Comparison of ENCODE assay signal across 10 cellular contexts in the genomic region with DNA sequence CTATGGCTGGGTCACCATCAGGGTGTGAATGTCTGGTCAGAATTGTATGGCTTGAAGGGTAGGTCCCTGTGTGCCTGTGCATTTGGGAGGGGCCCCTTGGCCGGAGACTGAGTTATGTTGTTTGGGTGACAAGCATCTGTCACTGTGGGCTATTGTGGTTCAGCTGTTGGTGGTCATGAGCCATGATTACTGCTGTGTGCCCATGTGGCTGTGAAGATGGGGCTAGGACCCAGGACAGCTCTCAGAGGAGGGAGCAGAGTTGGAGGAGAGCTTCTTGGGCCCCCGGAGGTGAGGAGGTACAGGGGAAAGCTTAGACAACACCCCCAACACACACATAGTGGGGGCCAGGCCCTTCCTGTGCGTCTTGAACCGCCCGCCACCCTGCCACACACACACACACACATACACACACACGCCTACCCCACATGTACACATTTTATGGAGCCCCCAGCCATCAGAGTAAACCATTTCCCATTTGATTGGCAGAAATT. TPM values are rescaled to one million over a fixed set of nuclear protein-coding genes. Genes with fewer than 3 reads are reported as not detected.
A peak's percentile ranks its signal among the peaks of the same experiment; 100 is the strongest.
DNase-seq lines count a peak whose midpoint lies in the region; ATAC-seq, FAIRE-seq and TF ChIP-seq lines count a peak whose summit lies in the region.
"Had no signal": no experiment of that assay in that cellular context is flagged by ENCODE, and none has a peak within 500 bp of the region (broad histone marks: within the 10 kb centered on the region; RNA-seq: fewer than 3 reads in every experiment).

No MANE protein-coding gene starts in this region.

- POLR2A ChIA-PET in H1 (lab: Charles Lee; ENCODE audit: partially characterized antibody), result interaction anchor here (7.3 kb wide), 1 partner anchor 12 kb away, joined by 65 read pairs; no protein-coding TSS in a partner anchor

- peak overlapping the region; percentile 70 for H3K4me3 ChIP-seq in HUES6 (ENCODE audit: low read depth, low read length)
- peak overlapping the region; percentile 69 to 97 (median 70); a peak in 7 of 8 replicates for H3K4me3 ChIP-seq in H1 (ENCODE audit: extremely low read depth in 1 of 4, insufficient read depth in 2 of 4, low read depth in 3 of 4, low read length in 4 of 4)
- H3K4me3 ChIP-seq in neuron (ENCODE audit: low read length), result peak overlapping the region; percentile 80

- H3K56ac ChIP-seq in H1 (replicated peaks; ENCODE audit: insufficient read length, low read depth, low read length), result no peak overlapping the region

- WGBS in H1 (ENCODE audit: extremely low coverage in 1 of 2, insufficient coverage in 1 of 2, insufficient read length in 1 of 2, insufficient replicate concordance in 2 of 2, low coverage in 1 of 2, low lambda C conversion rate in 2 of 2, missing lambda C conversion rate in 1 of 2), 2 experiments, result 84% methylated on average over 6 of the region's 6 CpGs; no CpG with 5 or more reads in 1 of the 2 experiments

- no peak overlapping the region for H3K27ac ChIP-seq in HUES6 (ENCODE audit: low read depth, low read length)
- H3K27ac ChIP-seq in H1 (ENCODE audit: low read depth, low read length), result no peak overlapping the region
- H3K27ac ChIP-seq: tibial nerve had no signal

- FAIRE-seq in GM12891 (lab: Jason Lieb, UNC), result peak; percentile 64
- no peak for FAIRE-seq in H1 (lab: Jason Lieb, UNC)
- FAIRE-seq: keratinocyte had no signal

- no peak overlapping the region for H3K14ac ChIP-seq in H1 (ENCODE audit: insufficient read length)

- CTCF ChIA-PET in H1 (lab: Charles Lee; ENCODE audit: partially characterized antibody), result interaction anchor here (0.9 to 3.2 kb wide), 7 partner anchors 10 to 322 kb away, joined by 3 to 23 read pairs (median 3); no protein-coding TSS in a partner anchor

- DNase-seq in GM12891 (ENCODE audit: insufficient read length, low spot score) (no peak), H1 (ENCODE audit: low read depth in 1 of 2, low spot score in 2 of 2) (no peak), NCI-H1694 (lab: John Stamatoyannopoulos, UW) (no peak), OCI-M2 (lab: John Stamatoyannopoulos, UW; ENCODE audit: unreplicated experiment) (no peak)
- DNase-seq: cortex of kidney had no signal

- H2BK5ac ChIP-seq in H1 (ENCODE audit: low read depth, low read length), result no peak overlapping the region

- H3K4me2 ChIP-seq in H1 (ENCODE audit: insufficient read depth in 1 of 2, low read depth in 2 of 2, low read length in 2 of 2), result peak overlapping the region; percentile 72 to 81

- no peak for TF ChIP-seq POLR2A in GM12891 (IDR thresholded peaks at IDR 0.05; ENCODE audit: low read depth, low read length)
- no peak for TF ChIP-seq POLR2A in H1 (IDR thresholded peaks at IDR 0.05; ENCODE audit: control extremely low read depth in 1 of 2, low read depth in 2 of 2, low read length in 2 of 2)

- no peak for TF ChIP-seq RAD21 in H1 (IDR thresholded peaks at IDR 0.05 in 1 of 2, conservative IDR thresholded peaks at IDR 0.05 in 1 of 2; ENCODE audit: low read depth in 2 of 2, low read length in 2 of 2)

- peaks cover 8% of the 10 kb centered on the region for H3K79me1 ChIP-seq in H1 (ENCODE audit: low read depth, low read length)

- no peak for ATAC-seq in GM18870 (IDR thresholded peaks at IDR 0.05; ENCODE audit: unreplicated experiment)

- H3K9me3 ChIP-seq in HUES6 (ENCODE audit: control insufficient read depth, insufficient read depth, low read depth, low read length), result no peaks in the 10 kb centered on the region
- H3K9me3 ChIP-seq in H1 (ENCODE audit: insufficient read depth in 2 of 2, low read depth in 1 of 2, low read length in 1 of 2), result no peaks in the 10 kb centered on the region
- no peaks in the 10 kb centered on the region for H3K9me3 ChIP-seq in neuron (ENCODE audit: low read length)
- H3K9me3 ChIP-seq: tibial nerve had no signal

- H3K4me1 ChIP-seq in HUES6 (ENCODE audit: control insufficient read depth, insufficient read depth, low read length), result peaks cover 18% of the 10 kb centered on the region
- H3K4me1 ChIP-seq in H1 (replicated peaks in 1 of 4; ENCODE audit: control insufficient read depth in 3 of 4, insufficient read depth in 4 of 4, low read length in 3 of 4), result peaks cover 4 to 23% (median 12%) of the 10 kb centered on the region in 4 experiments; a peak in 6 of 7 replicates
- peaks cover 31% of the 10 kb centered on the region for H3K4me1 ChIP-seq in neuron (ENCODE audit: insufficient read depth, low read length)

- H3K9ac ChIP-seq in HUES6 (ENCODE audit: low read length) (no peak overlapping the region), H1 (replicated peaks in 1 of 4; ENCODE audit: extremely low read depth in 1 of 4, low read depth in 3 of 4, low read length in 3 of 4) (no peak overlapping the region)

- peaks cover 4% of the 10 kb centered on the region; the same call in 1 of the 2 replicates for H3K36me3 ChIP-seq in HUES6 (ENCODE audit: control insufficient read depth, insufficient read depth, low read length)
- H3K36me3 ChIP-seq in H1 (ENCODE audit: control insufficient read depth in 2 of 4, insufficient read depth in 4 of 4, low read length in 3 of 4), result peaks cover 0 to 9% (median 2%) of the 10 kb centered on the region in 4 experiments; a peak in 3 of 8 replicates
- H3K36me3 ChIP-seq in neuron (ENCODE audit: insufficient read depth, low read length), result peaks cover 11% of the 10 kb centered on the region
- H3K36me3 ChIP-seq: tibial nerve had no signal

- H2AFZ ChIP-seq in H1 (ENCODE audit: low read length) (no peak overlapping the region), neuron (ENCODE audit: low read depth, low read length) (no peak overlapping the region)

- no peak overlapping the region for H3K4ac ChIP-seq in H1 (replicated peaks; ENCODE audit: insufficient read length, low read depth, low read length)

- H4K20me1 ChIP-seq in H1 (replicated peaks in 1 of 2; ENCODE audit: control insufficient read depth in 1 of 2, insufficient read depth in 2 of 2, low read length in 2 of 2), result peaks cover 2 to 20% of the 10 kb centered on the region in 2 experiments

- TF ChIP-seq CTCF in H1 (IDR thresholded peaks at IDR 0.05; ENCODE audit: control extremely low read depth in 1 of 3, insufficient read depth in 1 of 3, low read depth in 1 of 3, low read length in 3 of 3), result no peak

- H2BK20ac ChIP-seq in H1 (ENCODE audit: low read length), result no peak overlapping the region

- no peak overlapping the region for H3K18ac ChIP-seq in H1 (ENCODE audit: extremely low read depth, low read length)

- H3K27me3 ChIP-seq in HUES6 (ENCODE audit: control insufficient read depth, insufficient read depth, low read length) (peaks cover 25% of the 10 kb centered on the region), H1 (replicated peaks in 1 of 4; ENCODE audit: control insufficient read depth in 3 of 4, extremely low read depth in 1 of 4, insufficient read depth in 3 of 4, low read length in 3 of 4) (peaks cover 0 to 2% (median 0%) of the 10 kb centered on the region in 4 experiments; a peak in 3 of 7 replicates), neuron (ENCODE audit: insufficient read depth, low read length) (no peaks in the 10 kb centered on the region)

- no peak for TF ChIP-seq EP300 in H1 (IDR thresholded peaks at IDR 0.05; ENCODE audit: borderline replicate concordance in 1 of 2, low read depth in 2 of 2, low read length in 2 of 2)

- H3K23me2 ChIP-seq in H1 (ENCODE audit: low read depth, low read length), result peaks cover 19% of the 10 kb centered on the region

- H2BK15ac ChIP-seq in H1 (ENCODE audit: low read length), result no peak overlapping the region

- no peak overlapping the region for H4K5ac ChIP-seq in H1 (ENCODE audit: insufficient read length, low read depth, low read length)

- H2BK12ac ChIP-seq in H1 (ENCODE audit: low read depth, low read length), result no peak overlapping the region

- peaks cover 0 to 11% of the 10 kb centered on the region in 2 experiments; a peak in 1 of 4 replicates for H3K79me2 ChIP-seq in H1 (ENCODE audit: control insufficient read depth in 1 of 2, insufficient read depth in 2 of 2, low read length in 2 of 2)

- no peak overlapping the region for H2BK120ac ChIP-seq in H1 (replicated peaks; ENCODE audit: low read depth, low read length)

- H4K91ac ChIP-seq in H1 (replicated peaks; ENCODE audit: insufficient read length, low read length), result no peak overlapping the region

- H2AK5ac ChIP-seq in H1 (ENCODE audit: low read depth, low read length), result 0 out of 2 replicates have a peak overlapping the region, but pooled peaks have one; percentile 86

- H3K23ac ChIP-seq in H1 (ENCODE audit: insufficient read length), result no peak overlapping the region

- H4K8ac ChIP-seq in H1 (ENCODE audit: extremely low read depth, insufficient read depth, low read length), result no peak overlapping the region

TF ChIP-seq in GM12891, 5 proteins besides CTCF, POLR2A, EP300 and RAD21:
- TF ChIP-seq SPI1 (IDR thresholded peaks at IDR 0.05; ENCODE audit: low read depth, low read length) (no peak), POLR2AphosphoS5 (IDR thresholded peaks at IDR 0.05; ENCODE audit: low read depth, low read length) (no peak), POU2F2 (IDR thresholded peaks at IDR 0.05; ENCODE audit: low read depth, low read length) (no peak), TAF1 (IDR thresholded peaks at IDR 0.05; ENCODE audit: low read depth, low read length) (no peak), PAX5 (IDR thresholded peaks at IDR 0.05; ENCODE audit: insufficient read depth, low read length, severe bottlenecking) (no peak)
TF ChIP-seq in GM12891: peak in this region for 0.

TF ChIP-seq in H1, 55 proteins besides CTCF, POLR2A, EP300 and RAD21:
- TF ChIP-seq JUN (IDR thresholded peaks at IDR 0.05; ENCODE audit: low read depth, low read length) (no peak), SIN3A (conservative IDR thresholded peaks at IDR 0.05 in 1 of 2, IDR thresholded peaks at IDR 0.05 in 1 of 2; ENCODE audit: low read depth in 1 of 2, low read length in 2 of 2) (0 out of 4 replicates have a peak, but pooled peaks of 1 of the 2 experiments have one; percentile 3), KDM1A (IDR thresholded peaks at IDR 0.05; ENCODE audit: borderline replicate concordance, low read length) (no peak)

RNA-seq across cellular contexts. Expression of a gene that starts 1.8 kb away (rescaled TPM):
- 0.53 TPM for polyA plus RNA-seq in GM12891 (2012; ENCODE audit: low read depth, missing spikeins)
- total RNA-seq in H1 (2021; fragmentation: NEBNext Ultra II Directional; extraction: Animal tissue kit (Norgen Biotek cat#: 25700)), result 19.9 and 23.0 TPM in 2 replicates
- polyA plus RNA-seq in H1 (2011; rRNA removed), result 19.9 and 26.8 TPM in 2 replicates
- polyA plus RNA-seq in H1 (2011; cell fraction: cytosol; rRNA removed), result 15.8 TPM
- 41.1 TPM for polyA plus RNA-seq in H1 (2011; cell fraction: nucleus; rRNA removed)
- 13.0 to 18.4 TPM (median 16.4 TPM) in 4 replicates for polyA plus RNA-seq in H1 (2012, experiment 1 of 2)
- 13.4 TPM for polyA plus RNA-seq in H1 (2012, experiment 2 of 2)
- 25.4 TPM for polyA plus RNA-seq in H1 (2013, experiment 1 of 2)
- polyA plus RNA-seq in H1 (2013, experiment 2 of 2), result 20.1 TPM
- polyA minus RNA-seq in H1 (2011; rRNA and poly(A)+ RNA removed), result 16.4 and 22.5 TPM in 2 replicates
- polyA minus RNA-seq in H1 (2011; cell fraction: cytosol; rRNA and poly(A)+ RNA removed), result 14.2 TPM
- 20.2 TPM for polyA minus RNA-seq in H1 (2011; cell fraction: nucleus; rRNA and poly(A)+ RNA removed)
